ENCODE assay signal across 7 cellular contexts in genomic region chr19:7405482-7405881, GRCh38. TPM values are rescaled to one million over a fixed set of nuclear protein-coding genes. Genes with fewer than 3 reads are reported as not detected.
DNase-seq lines count a peak whose midpoint lies in the region; ATAC-seq, FAIRE-seq and TF ChIP-seq lines count a peak whose summit lies in the region.
"Not testable (repeated sequence)": the region's sequence is repeated elsewhere in the genome, so short reads cannot be mapped to it uniquely, and the experiment has no call there.

No MANE protein-coding gene starts in this region.

- not testable (repeated sequence) for FAIRE-seq in K562 (lab: Jason Lieb, UNC); kidney (lab: Jason Lieb, UNC)

- H3K4me1 ChIP-seq in Caco-2; K562 (replicated peaks in 1 of 2; ENCODE audit: control insufficient read depth in 2 of 2, insufficient read depth in 2 of 2, low read length in 2 of 2); kidney (ENCODE audit: control insufficient read depth in 1 of 2, insufficient read depth in 1 of 2, low read depth in 1 of 2, low read length in 2 of 2): not testable (repeated sequence)

- ATAC-seq in activated CD4-positive, alpha-beta T cell treated with anti-CD3 and anti-CD28 coated beads for 36 hours; K562; stimulated activated memory B cell treated with anti-CD40 and anti-IgM and Interleukin-4, amounts not matched to agents 10 μg/mL and 1 μg/mL and 100 μg/mL, for 72 hours: not testable (repeated sequence)

- H3K27ac Mint-ChIP-seq in Caco-2 (ENCODE audit: unreplicated experiment) (peak overlapping the region; percentile 8), nephron progenitor cell (peak overlapping the region; percentile 43)
- peak overlapping the region; percentile 2 for H3K27ac Mint-ChIP-seq in activated CD4-positive, alpha-beta T cell treated with anti-CD3 and anti-CD28 coated beads for 36 hours
- peak overlapping the region; percentile 76 for H3K27ac Mint-ChIP-seq in activated naive CD4-positive, alpha-beta T cell treated with anti-CD3 and anti-CD28 coated beads, Interleukin-2, amount 50 U/mL, for 24 hours
- peak overlapping the region; percentile 7 for H3K27ac Mint-ChIP-seq in stimulated activated memory B cell treated with anti-CD40 and anti-IgM and Interleukin-4, amounts not matched to agents 10 μg/mL and 1 μg/mL and 100 μg/mL, for 72 hours

- not testable (repeated sequence) for H2AFZ ChIP-seq in K562 (ENCODE audit: low read depth, low read length)

- H3K9me1 ChIP-seq in K562 (ENCODE audit: control insufficient read depth, insufficient read depth, low read length), result not testable (repeated sequence)

- 85% methylated on average over 5 of the region's 5 CpGs for WGBS in K562 (ENCODE audit: insufficient coverage, low coverage, missing lambda C conversion rate)

- H3K4me1 Mint-ChIP-seq in Caco-2 (ENCODE audit: low read depth, unreplicated experiment); nephron progenitor cell: not testable (repeated sequence)
- peaks cover 16% of the 10 kb centered on the region for H3K4me1 Mint-ChIP-seq in activated CD4-positive, alpha-beta T cell treated with anti-CD3 and anti-CD28 coated beads for 36 hours
- peaks cover 33% of the 10 kb centered on the region for H3K4me1 Mint-ChIP-seq in activated naive CD4-positive, alpha-beta T cell treated with anti-CD3 and anti-CD28 coated beads, Interleukin-2, amount 50 U/mL, for 24 hours
- peaks cover 38% of the 10 kb centered on the region for H3K4me1 Mint-ChIP-seq in stimulated activated memory B cell treated with anti-CD40 and anti-IgM and Interleukin-4, amounts not matched to agents 10 μg/mL and 1 μg/mL and 100 μg/mL, for 72 hours

- H4K20me1 ChIP-seq in K562 (replicated peaks; ENCODE audit: control insufficient read depth, insufficient read depth, low read length), result not testable (repeated sequence)

- TF ChIP-seq POLR2A in K562 (conservative IDR thresholded peaks at IDR 0.05), result not testable (repeated sequence)

- not testable (repeated sequence) for DNase-seq in Caco-2; activated CD4-positive, alpha-beta T cell treated with anti-CD3 and anti-CD28 coated beads for 36 hours; K562 (ENCODE audit: extremely low read depth in 1 of 4, low spot score in 3 of 4); kidney; nephron progenitor cell

- not testable (repeated sequence) for TF ChIP-seq EP300 in K562 (IDR thresholded peaks at IDR 0.05; ENCODE audit: low read length)

- not testable (repeated sequence) for H3K9ac ChIP-seq in K562 (ENCODE audit: insufficient read depth in 1 of 2, low read depth in 2 of 2, low read length in 2 of 2); kidney (ENCODE audit: low read length in 2 of 2)

- not testable (repeated sequence) for H3K4me2 ChIP-seq in K562 (ENCODE audit: insufficient read depth, low read length)

- POLR2A ChIA-PET in Caco-2 (lab: Charles Lee); activated CD4-positive, alpha-beta T cell treated with anti-CD3 and anti-CD28 coated beads for 36 hours (lab: Charles Lee); K562 (lab: Yijun Ruan, JAX): not testable (repeated sequence)

- not testable (repeated sequence) for TF ChIP-seq RAD21 in K562 (CRISPR knock-in tag; conservative IDR thresholded peaks at IDR 0.05 in 1 of 2, IDR thresholded peaks at IDR 0.05 in 1 of 2)

- H3K4me3 ChIP-seq in Caco-2 (ENCODE audit: low read depth, low read length); K562; kidney (ENCODE audit: low read length in 2 of 2): not testable (repeated sequence)

- H3K36me3 Mint-ChIP-seq in Caco-2 (ENCODE audit: insufficient read depth, unreplicated experiment) (peaks cover 29% of the 10 kb centered on the region), nephron progenitor cell (ENCODE audit: low read depth) (peaks cover 36% of the 10 kb centered on the region)
- peaks cover 18% of the 10 kb centered on the region for H3K36me3 Mint-ChIP-seq in activated CD4-positive, alpha-beta T cell treated with anti-CD3 and anti-CD28 coated beads for 36 hours (ENCODE audit: low read depth)
- not testable (repeated sequence) for H3K36me3 Mint-ChIP-seq in activated naive CD4-positive, alpha-beta T cell treated with anti-CD3 and anti-CD28 coated beads, Interleukin-2, amount 50 U/mL, for 24 hours
- H3K36me3 Mint-ChIP-seq in stimulated activated memory B cell treated with anti-CD40 and anti-IgM and Interleukin-4, amounts not matched to agents 10 μg/mL and 1 μg/mL and 100 μg/mL, for 72 hours, result peaks cover 41% of the 10 kb centered on the region

- not testable (repeated sequence) for H3K27ac ChIP-seq in K562 (ENCODE audit: extremely low read depth, low read depth, low read length)
- H3K27ac ChIP-seq in kidney (ENCODE audit: low read depth in 2 of 2, low read length in 2 of 2), result peak overlapping the region; percentile 55 to 69

- intact Hi-C loops in Caco-2 (cut with micrococcal nuclease; ENCODE audit: unreplicated experiment); activated CD4-positive, alpha-beta T cell treated with anti-CD3 and anti-CD28 coated beads for 36 hours (cut with DNase I, micrococcal nuclease); K562 (cut with micrococcal nuclease); kidney (cut with DNase I): not testable (repeated sequence)

- TF ChIP-seq CTCF in Caco-2 (IDR thresholded peaks at IDR 0.05; ENCODE audit: insufficient read depth in 1 of 2, low read depth in 1 of 2, low read length in 1 of 2, severe bottlenecking in 1 of 2, unreplicated experiment in 1 of 2); K562 (IDR thresholded peaks at IDR 0.05 in 2 of 3, conservative IDR thresholded peaks at IDR 0.05 in 1 of 3; ENCODE audit: insufficient read depth in 2 of 3, low read depth in 1 of 3, low read length in 3 of 3); kidney (IDR thresholded peaks at IDR 0.05; ENCODE audit: borderline replicate concordance, extremely low read depth, insufficient read depth); nephron progenitor cell (IDR thresholded peaks at IDR 0.05): not testable (repeated sequence)

- H3K27me3 ChIP-seq in Caco-2 (replicated peaks; ENCODE audit: control insufficient read depth, insufficient read depth, low read length); K562 (ENCODE audit: control insufficient read depth in 2 of 2, insufficient read depth in 2 of 2, low read length in 2 of 2): not testable (repeated sequence)

- not testable (repeated sequence) for H3K36me3 ChIP-seq in Caco-2 (ENCODE audit: control insufficient read depth, insufficient read depth, low read length); K562 (ENCODE audit: control insufficient read depth, insufficient read depth, low read length); kidney (ENCODE audit: control insufficient read depth in 1 of 2, insufficient read depth in 2 of 2, low read length in 2 of 2)

- BruUV-seq in Caco-2 (replicated peaks; lab: Mats Ljungman, UMichigan); K562 (replicated peaks; lab: Mats Ljungman, UMichigan): not testable (repeated sequence)

- H3K9me3 Mint-ChIP-seq in Caco-2 (ENCODE audit: unreplicated experiment); activated CD4-positive, alpha-beta T cell treated with anti-CD3 and anti-CD28 coated beads for 36 hours (ENCODE audit: low read depth); activated naive CD4-positive, alpha-beta T cell treated with anti-CD3 and anti-CD28 coated beads, Interleukin-2, amount 50 U/mL, for 24 hours; nephron progenitor cell; stimulated activated memory B cell treated with anti-CD40 and anti-IgM and Interleukin-4, amounts not matched to agents 10 μg/mL and 1 μg/mL and 100 μg/mL, for 72 hours: not testable (repeated sequence)

- in situ Hi-C loops in K562 (cut with MboI), result not testable (repeated sequence)

- not testable (repeated sequence) for H3K27me3 Mint-ChIP-seq in Caco-2 (ENCODE audit: insufficient read depth, unreplicated experiment); activated CD4-positive, alpha-beta T cell treated with anti-CD3 and anti-CD28 coated beads for 36 hours; activated naive CD4-positive, alpha-beta T cell treated with anti-CD3 and anti-CD28 coated beads, Interleukin-2, amount 50 U/mL, for 24 hours; nephron progenitor cell (ENCODE audit: low read depth, poor library complexity); stimulated activated memory B cell treated with anti-CD40 and anti-IgM and Interleukin-4, amounts not matched to agents 10 μg/mL and 1 μg/mL and 100 μg/mL, for 72 hours

- H3K4me3 Mint-ChIP-seq in Caco-2 (ENCODE audit: unreplicated experiment); activated CD4-positive, alpha-beta T cell treated with anti-CD3 and anti-CD28 coated beads for 36 hours; activated naive CD4-positive, alpha-beta T cell treated with anti-CD3 and anti-CD28 coated beads, Interleukin-2, amount 50 U/mL, for 24 hours; nephron progenitor cell; stimulated activated memory B cell treated with anti-CD40 and anti-IgM and Interleukin-4, amounts not matched to agents 10 μg/mL and 1 μg/mL and 100 μg/mL, for 72 hours: not testable (repeated sequence)

- peaks cover 12% of the 10 kb centered on the region; the same call in 2 of the 3 replicates for H3K79me2 ChIP-seq in K562 (ENCODE audit: control insufficient read depth, insufficient read depth, low read length)

- CTCF ChIA-PET in Caco-2 (lab: Charles Lee); activated CD4-positive, alpha-beta T cell treated with anti-CD3 and anti-CD28 coated beads for 36 hours (lab: Charles Lee); K562 (lab: Yijun Ruan, JAX; ENCODE audit: low intra/inter-chr PET ratio): not testable (repeated sequence)

- H3K9me3 ChIP-seq in Caco-2; K562 (replicated peaks; ENCODE audit: control insufficient read depth, insufficient read depth, low read depth, low read length); kidney (ENCODE audit: control insufficient read depth in 1 of 2, low read length in 2 of 2): not testable (repeated sequence)

RNA-seq across cellular contexts. Expression of gene ARHGEF18, which starts 56.7 kb away (rescaled TPM):
- total RNA-seq in Caco-2 (2022) (50.4 and 53.1 TPM in 2 replicates), K562 (2014; rRNA removed) (11.4 and 13.8 TPM in 2 replicates), K562 (2014; rRNA removed; fragmentation: Illumina TruSeq; extraction: Trizol) (0.91 and 2.6 TPM in 2 replicates), K562 (2015; rRNA removed; fragmentation: Illumina TruSeq; extraction: Trizol) (6.8 and 7.7 TPM in 2 replicates), K562 (2021) (14.9 and 16.5 TPM in 2 replicates), kidney (42.6 TPM)
- 10 to 100 TPM; 36.6 to 39.3 TPM for total RNA-seq in activated CD4-positive, alpha-beta T cell treated with anti-CD3 and anti-CD28 coated beads for 36 hours
- total RNA-seq in K562 (2011; cell fraction: chromatin; rRNA removed; ENCODE audit: low replicate concordance), result 9.6 and 25.5 TPM in 2 replicates
- 16.8 and 21.5 TPM in 2 replicates for total RNA-seq in K562 (2011; cell fraction: nucleolus; rRNA removed)
- total RNA-seq in K562 (2011; cell fraction: nucleoplasm; rRNA removed), result 11.7 and 12.4 TPM in 2 replicates
- polyA plus RNA-seq in K562 (2011; rRNA removed) (2.8 and 4.0 TPM in 2 replicates), K562 (2014; fragmentation: Illumina TruSeq; extraction: Trizol) (4.5 and 5.7 TPM in 2 replicates), K562 (2014; fragmentation: Nextera tagmentation; extraction: Ambion mirVana) (under 1 TPM; 0.04 to 0.20 TPM), K562 (2014; rRNA removed) (6.8 TPM in 2 replicates), kidney (ENCODE audit: insufficient read depth, low read depth, low replicate concordance) (18.5 TPM)
- polyA plus RNA-seq in K562 (2011; cell fraction: cytosol; rRNA removed), result 4.3 and 7.7 TPM in 2 replicates
- polyA plus RNA-seq in K562 (2011; cell fraction: nucleus; rRNA removed), result 9.9 and 16.4 TPM in 2 replicates
- 9.8 and 15.1 TPM in 2 replicates for polyA plus RNA-seq in K562 (2012)
- 4.0 and 5.1 TPM in 2 replicates for polyA minus RNA-seq in K562 (2011; rRNA and poly(A)+ RNA removed)
- polyA minus RNA-seq in K562 (2011; cell fraction: cytosol; rRNA and poly(A)+ RNA removed), result 9.3 and 10.7 TPM in 2 replicates
- 5.1 and 9.9 TPM in 2 replicates for polyA minus RNA-seq in K562 (2011; cell fraction: nucleus; rRNA and poly(A)+ RNA removed)

Comparison
In these comparisons a context has a peak if more than half of its experiments do, and no peak if none do; other contexts are left out.
1. H3K27ac Mint-ChIP-seq: peak in every context shown above with its lines; median percentile 76 in activated naive CD4-positive, alpha-beta T cell treated with anti-CD3 and anti-CD28 coated beads, Interleukin-2, amount 50 U/mL, for 24 hours; 43 in nephron progenitor cell; 8 in Caco-2; 7 in stimulated activated memory B cell treated with anti-CD40 and anti-IgM and Interleukin-4, amounts not matched to agents 10 μg/mL and 1 μg/mL and 100 μg/mL, for 72 hours; 2 in activated CD4-positive, alpha-beta T cell treated with anti-CD3 and anti-CD28 coated beads for 36 hours.